Comparison of ENCODE assay signal across 10 cellular contexts in the genomic region with DNA sequence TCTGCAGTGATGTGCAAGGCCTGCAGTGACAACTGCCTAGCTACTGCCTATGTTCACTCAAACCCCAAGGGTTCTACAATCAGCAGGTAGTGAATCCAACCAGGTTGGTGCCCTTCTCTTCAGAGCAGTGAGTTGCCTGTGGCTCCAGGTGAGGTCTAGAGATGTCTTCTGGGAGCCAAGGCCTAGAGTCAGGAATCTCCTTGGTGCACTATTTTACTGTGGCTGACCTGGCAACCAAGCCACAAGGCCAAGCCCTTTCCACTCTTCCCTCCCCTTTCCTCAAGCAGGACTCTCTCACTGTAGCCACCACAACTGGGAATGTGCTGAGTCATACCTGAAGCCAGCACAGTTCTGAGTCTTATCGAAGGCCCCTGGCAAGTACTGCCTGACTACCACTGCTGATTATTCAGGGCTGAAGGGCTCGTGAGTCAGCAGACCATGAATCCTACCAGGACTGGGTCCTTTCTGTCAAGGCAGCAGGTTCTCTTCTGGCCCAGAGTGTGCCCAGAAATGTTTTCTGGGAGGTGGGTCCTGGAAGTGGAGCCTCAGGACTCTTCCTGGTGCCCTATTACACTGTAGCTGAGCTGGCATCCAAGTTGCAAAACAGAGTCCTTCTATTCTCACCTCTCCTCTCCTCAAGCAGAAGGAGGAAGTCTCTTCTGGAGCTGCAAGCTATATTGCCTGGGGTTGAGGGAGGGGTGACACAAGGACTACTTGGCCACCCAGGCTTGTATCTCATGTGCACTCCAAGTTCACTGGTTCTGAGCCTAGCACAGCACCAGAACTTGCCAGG.
DNase-seq lines count a peak whose midpoint lies in the region; ATAC-seq and TF ChIP-seq lines count a peak whose summit lies in the region.
"Had no signal": no experiment of that assay in that cellular context is flagged by ENCODE, and none has a peak within 500 bp of the region (broad histone marks: within the 10 kb centered on the region; RNA-seq: fewer than 3 reads in every experiment).

No MANE protein-coding gene starts in this region.

- peaks cover 4% of the 10 kb centered on the region for H3K4me1 ChIP-seq in foreskin keratinocyte

- ATAC-seq in SK-N-SH treated with all-trans-retinoic acid at 6 μM for 48 hours (peak; percentile 89), foreskin keratinocyte (peak; percentile 100), HG03196 (IDR thresholded peaks at IDR 0.05; ENCODE audit: unreplicated experiment) (no peak), GM21526 (IDR thresholded peaks at IDR 0.05; ENCODE audit: low FRiP score, unreplicated experiment) (no peak)
- no peak for ATAC-seq in activated CD8-positive, alpha-beta T cell treated with anti-CD3 and anti-CD28 coated beads for 36 hours

- CTCF ChIA-PET in activated CD8-positive, alpha-beta T cell treated with anti-CD3 and anti-CD28 coated beads for 36 hours (lab: Charles Lee): no interaction called here

- no peaks in the 10 kb centered on the region for H3K36me3 Mint-ChIP-seq in activated CD8-positive, alpha-beta T cell treated with anti-CD3 and anti-CD28 coated beads for 36 hours (ENCODE audit: low read depth)

- intact Hi-C loops in activated CD8-positive, alpha-beta T cell treated with anti-CD3 and anti-CD28 coated beads for 36 hours (cut with micrococcal nuclease): no loop called here

- H3K27ac Mint-ChIP-seq in activated CD8-positive, alpha-beta T cell treated with anti-CD3 and anti-CD28 coated beads for 36 hours: no peak overlapping the region

- H3K4me1 Mint-ChIP-seq in activated CD8-positive, alpha-beta T cell treated with anti-CD3 and anti-CD28 coated beads for 36 hours (ENCODE audit: low read depth): no peaks in the 10 kb centered on the region
- H3K4me1 Mint-ChIP-seq: neural crest cell had no signal

- POLR2A ChIA-PET in activated CD8-positive, alpha-beta T cell treated with anti-CD3 and anti-CD28 coated beads for 36 hours (lab: Charles Lee): no interaction called here

- H3K27me3 Mint-ChIP-seq in activated CD8-positive, alpha-beta T cell treated with anti-CD3 and anti-CD28 coated beads for 36 hours: peaks cover 8% of the 10 kb centered on the region

- H3K27me3 ChIP-seq in foreskin keratinocyte: no peaks in the 10 kb centered on the region

- TF ChIP-seq CTCF in foreskin keratinocyte (conservative IDR thresholded peaks at IDR 0.05): no peak
- TF ChIP-seq CTCF in activated CD8-positive, alpha-beta T cell treated with anti-CD3 and anti-CD28 coated beads for 36 hours (IDR thresholded peaks at IDR 0.05): no peak

- peak; percentile 96 for DNase-seq in H4 (ENCODE audit: low spot score)
- DNase-seq in foreskin keratinocyte: peak; percentile 88 to 94
- DNase-seq in stromal cell of bone marrow (ENCODE audit: low read depth): peak; percentile 86
- DNase-seq in activated CD8-positive, alpha-beta T cell treated with anti-CD3 and anti-CD28 coated beads for 36 hours: no peak
- no peak for DNase-seq in NCI-H2107 treated with DMSO at 0.1 percent for 48 hours (lab: John Stamatoyannopoulos, UW; ENCODE audit: unreplicated experiment)
- DNase-seq: stimulated activated naive CD4-positive, alpha-beta T cell treated with Interleukin-2 at 50 U/mL for 16 hours had no signal

- no peak overlapping the region for H3K27ac ChIP-seq in foreskin keratinocyte

- no peak overlapping the region for H3K4me3 Mint-ChIP-seq in activated CD8-positive, alpha-beta T cell treated with anti-CD3 and anti-CD28 coated beads for 36 hours
- H3K4me3 Mint-ChIP-seq: neural crest cell had no signal

- H3K9me3 Mint-ChIP-seq in activated CD8-positive, alpha-beta T cell treated with anti-CD3 and anti-CD28 coated beads for 36 hours: no peaks in the 10 kb centered on the region

TF ChIP-seq in SK-N-SH treated with all-trans-retinoic acid at 6 μM for 48 hours, 23 proteins besides CTCF, POLR2A, EP300 and RAD21:
- TF ChIP-seq TCF4 (CRISPR knock-in tag; IDR thresholded peaks at IDR 0.05; ENCODE audit: borderline replicate concordance) (no peak), CSDC2 (CRISPR knock-in tag; IDR thresholded peaks at IDR 0.05) (no peak), OSR1 (CRISPR knock-in tag; IDR thresholded peaks at IDR 0.05) (no peak), TOX (CRISPR knock-in tag; IDR thresholded peaks at IDR 0.05; ENCODE audit: borderline replicate concordance) (no peak), ZNF70 (CRISPR knock-in tag; IDR thresholded peaks at IDR 0.05) (no peak), ZFP3 (CRISPR knock-in tag; IDR thresholded peaks at IDR 0.05) (no peak), BACH2 (CRISPR knock-in tag; IDR thresholded peaks at IDR 0.05; ENCODE audit: borderline replicate concordance) (no peak)
- TF ChIP-seq, protein P1, sequence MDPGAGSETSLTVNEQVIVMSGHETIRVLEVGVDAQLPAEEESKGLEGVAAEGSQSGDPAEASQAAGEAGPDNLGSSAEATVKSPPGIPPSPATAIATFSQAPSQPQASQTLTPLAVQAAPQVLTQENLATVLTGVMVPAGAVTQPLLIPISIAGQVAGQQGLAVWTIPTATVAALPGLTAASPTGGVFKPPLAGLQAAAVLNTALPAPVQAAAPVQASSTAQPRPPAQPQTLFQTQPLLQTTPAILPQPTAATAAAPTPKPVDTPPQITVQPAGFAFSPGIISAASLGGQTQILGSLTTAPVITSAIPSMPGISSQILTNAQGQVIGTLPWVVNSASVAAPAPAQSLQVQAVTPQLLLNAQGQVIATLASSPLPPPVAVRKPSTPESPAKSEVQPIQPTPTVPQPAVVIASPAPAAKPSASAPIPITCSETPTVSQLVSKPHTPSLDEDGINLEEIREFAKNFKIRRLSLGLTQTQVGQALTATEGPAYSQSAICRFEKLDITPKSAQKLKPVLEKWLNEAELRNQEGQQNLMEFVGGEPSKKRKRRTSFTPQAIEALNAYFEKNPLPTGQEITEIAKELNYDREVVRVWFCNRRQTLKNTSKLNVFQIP (CRISPR knock-in tag; IDR thresholded peaks at IDR 0.05; ENCODE audit: borderline replicate concordance, low read depth): no peak
- TF ChIP-seq, protein P2, sequence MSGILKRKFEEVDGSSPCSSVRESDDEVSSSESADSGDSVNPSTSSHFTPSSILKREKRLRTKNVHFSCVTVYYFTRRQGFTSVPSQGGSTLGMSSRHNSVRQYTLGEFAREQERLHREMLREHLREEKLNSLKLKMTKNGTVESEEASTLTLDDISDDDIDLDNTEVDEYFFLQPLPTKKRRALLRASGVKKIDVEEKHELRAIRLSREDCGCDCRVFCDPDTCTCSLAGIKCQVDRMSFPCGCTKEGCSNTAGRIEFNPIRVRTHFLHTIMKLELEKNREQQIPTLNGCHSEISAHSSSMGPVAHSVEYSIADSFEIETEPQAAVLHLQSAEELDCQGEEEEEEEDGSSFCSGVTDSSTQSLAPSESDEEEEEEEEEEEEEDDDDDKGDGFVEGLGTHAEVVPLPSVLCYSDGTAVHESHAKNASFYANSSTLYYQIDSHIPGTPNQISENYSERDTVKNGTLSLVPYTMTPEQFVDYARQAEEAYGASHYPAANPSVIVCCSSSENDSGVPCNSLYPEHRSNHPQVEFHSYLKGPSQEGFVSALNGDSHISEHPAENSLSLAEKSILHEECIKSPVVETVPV (CRISPR knock-in tag; IDR thresholded peaks at IDR 0.05): no peak

Comparison
In these comparisons a context has a peak if more than half of its experiments do, and no peak if none do; other contexts are left out.
1. DNase-seq: peak in H4 (single experiment), foreskin keratinocyte (2 of 2) and stromal cell of bone marrow (single experiment); none in activated CD8-positive, alpha-beta T cell treated with anti-CD3 and anti-CD28 coated beads for 36 hours (single experiment) and NCI-H2107 treated with DMSO at 0.1 percent for 48 hours (single experiment).
2. ATAC-seq: peak in SK-N-SH treated with all-trans-retinoic acid at 6 μM for 48 hours (single experiment) and foreskin keratinocyte (single experiment); none in HG03196 (single experiment), GM21526 (single experiment) and activated CD8-positive, alpha-beta T cell treated with anti-CD3 and anti-CD28 coated beads for 36 hours (single experiment).